18 cellular contexts compared by ENCODE assay signal in the genomic region with DNA sequence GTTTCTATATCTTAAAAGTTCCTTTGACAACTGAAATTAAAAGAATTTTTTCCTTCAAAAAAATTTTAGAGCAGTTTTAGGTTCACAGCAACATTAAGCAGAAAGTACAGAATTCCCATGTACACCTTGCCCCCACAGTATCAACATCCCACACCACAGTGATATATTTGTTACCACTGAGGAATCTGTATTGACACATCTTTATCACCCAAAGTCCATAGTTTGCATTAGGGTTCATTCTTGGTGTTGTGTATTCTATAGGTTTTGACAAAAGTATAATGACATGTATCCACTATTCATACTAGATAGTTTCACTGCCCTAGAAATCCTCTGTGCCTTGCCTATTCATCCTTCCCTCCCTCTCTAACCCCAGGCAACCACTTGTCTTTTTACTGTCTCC. TPM values are rescaled to one million over a fixed set of nuclear protein-coding genes. Genes with fewer than 3 reads are reported as not detected.
DNase-seq lines count a peak whose midpoint lies in the region; TF ChIP-seq lines count a peak whose summit lies in the region.
"Had no signal": no experiment of that assay in that cellular context is flagged by ENCODE, and none has a peak within 500 bp of the region (broad histone marks: within the 10 kb centered on the region; RNA-seq: fewer than 3 reads in every experiment).

No MANE protein-coding gene starts in this region.

- H3K36me3 Mint-ChIP-seq in dendritic cell treated with granulocyte-macrophage colony-stimulating factor and Interleukin-4, amounts not matched to agents 40 ng/mL and 50 ng/mL, for 4 days (ENCODE audit: low read depth): peaks cover 31% of the 10 kb centered on the region
- H3K36me3 Mint-ChIP-seq in type B pancreatic cell: no peaks in the 10 kb centered on the region
- no peaks in the 10 kb centered on the region for H3K36me3 Mint-ChIP-seq in CD8-positive, alpha-beta memory T cell

- peaks cover 57% of the 10 kb centered on the region for H3K4me1 ChIP-seq in cardiac muscle cell (ENCODE audit: low read depth)
- H3K4me1 ChIP-seq in parathyroid adenoma: peaks cover 34% of the 10 kb centered on the region
- H3K4me1 ChIP-seq in CD8-positive, alpha-beta memory T cell (ENCODE audit: insufficient read depth, low read length): peaks cover 25% of the 10 kb centered on the region

- in situ Hi-C loops in GM13977 (cut with MboI; ENCODE audit: low pct_unique_long_range_greater_than_20kb, low sequenced_read_pairs, unreplicated experiment): no loop called here

- POLR2A ChIA-PET in CD8-positive, alpha-beta memory T cell (lab: Charles Lee): no interaction called here

- H2AFZ ChIP-seq in parathyroid adenoma: no peak overlapping the region

- H3K4me2 ChIP-seq in parathyroid adenoma (ENCODE audit: low read length): no peak overlapping the region
- H3K4me2 ChIP-seq: SK-N-SH had no signal

- peaks cover 82% of the 10 kb centered on the region for H3K4me1 Mint-ChIP-seq in dendritic cell treated with granulocyte-macrophage colony-stimulating factor and Interleukin-4, amounts not matched to agents 40 ng/mL and 50 ng/mL, for 4 days (ENCODE audit: low read depth)
- peaks cover 58% of the 10 kb centered on the region for H3K4me1 Mint-ChIP-seq in type B pancreatic cell (ENCODE audit: unreplicated experiment)
- H3K4me1 Mint-ChIP-seq in CD8-positive, alpha-beta memory T cell: peaks cover 32 to 40% (median 34%) of the 10 kb centered on the region in 3 donors

- no peak overlapping the region for H3K4me3 Mint-ChIP-seq in dendritic cell treated with granulocyte-macrophage colony-stimulating factor and Interleukin-4, amounts not matched to agents 40 ng/mL and 50 ng/mL, for 4 days
- no peak overlapping the region for H3K4me3 Mint-ChIP-seq in type B pancreatic cell
- no peak overlapping the region for H3K4me3 Mint-ChIP-seq in CD8-positive, alpha-beta memory T cell
- H3K4me3 Mint-ChIP-seq: activated CD4-positive, alpha-beta memory T cell treated with anti-CD3 and anti-CD28 coated beads, Interleukin-2, amount 10 ng/mL, durations not matched to agents 7 days and 5 days; B cell; central memory CD8-positive, alpha-beta T cell had no signal

- no peak overlapping the region for H3K9ac ChIP-seq in parathyroid adenoma

- DNase-seq in cardiac muscle cell (ENCODE audit: low read depth in 1 of 2, low spot score in 1 of 2) (no peak), cardiac septum (ENCODE audit: low spot score) (no peak), type B pancreatic cell (ENCODE audit: extremely low spot score, unreplicated experiment) (no peak), GM13977 (ENCODE audit: low spot score) (no peak), anterior cingulate cortex (lab: John Stamatoyannopoulos, UW) (no peak)
- no peak for DNase-seq in CD8-positive, alpha-beta memory T cell
- DNase-seq: activated CD4-positive, alpha-beta memory T cell treated with anti-CD3 and anti-CD28 coated beads, Interleukin-2, amount 10 ng/mL, durations not matched to agents 7 days and 5 days; COR-L47; foreskin fibroblast; Karpas-422; NCI-H187; occipital lobe; RPMI8226; SK-N-SH had no signal

- H3K4me3 ChIP-seq in cardiac muscle cell (no peak overlapping the region), parathyroid adenoma (ENCODE audit: low read depth, low read length) (no peak overlapping the region)
- H3K4me3 ChIP-seq in CD8-positive, alpha-beta memory T cell (ENCODE audit: low read length): no peak overlapping the region

- intact Hi-C loops in cardiac septum (cut with DNase I): no loop called here
- intact Hi-C loops in dendritic cell treated with granulocyte-macrophage colony-stimulating factor and Interleukin-4, amounts not matched to agents 40 ng/mL and 50 ng/mL, for 4 days (cut with micrococcal nuclease): no loop called here

- CTCF ChIA-PET in CD8-positive, alpha-beta memory T cell (lab: Charles Lee): no interaction called here

- TF ChIP-seq CTCF in cardiac muscle cell (IDR thresholded peaks at IDR 0.05; ENCODE audit: low read depth, low read length) (no peak), parathyroid adenoma (IDR thresholded peaks at IDR 0.05) (no peak), type B pancreatic cell (conservative IDR thresholded peaks at IDR 0.05) (no peak), GM13977 (IDR thresholded peaks at IDR 0.05; ENCODE audit: extremely low read depth, insufficient read depth, missing control alignments) (no peak)

- H3K36me3 ChIP-seq in cardiac muscle cell (no peaks in the 10 kb centered on the region), parathyroid adenoma (ENCODE audit: control insufficient read depth, insufficient read depth, low read length) (no peaks in the 10 kb centered on the region)
- H3K36me3 ChIP-seq in CD8-positive, alpha-beta memory T cell (ENCODE audit: insufficient read depth, low read length): no peaks in the 10 kb centered on the region

- H3K27ac Mint-ChIP-seq in dendritic cell treated with granulocyte-macrophage colony-stimulating factor and Interleukin-4, amounts not matched to agents 40 ng/mL and 50 ng/mL, for 4 days: peak overlapping the region; percentile 97
- H3K27ac Mint-ChIP-seq in type B pancreatic cell: peak overlapping the region; percentile 19
- peak overlapping the region in 1 of 8 donors; percentile 7 for H3K27ac Mint-ChIP-seq in CD8-positive, alpha-beta memory T cell
- H3K27ac Mint-ChIP-seq: activated CD4-positive, alpha-beta memory T cell treated with anti-CD3 and anti-CD28 coated beads, Interleukin-2, amount 10 ng/mL, durations not matched to agents 7 days and 5 days; B cell had no signal

- no peaks in the 10 kb centered on the region for H3K9me3 Mint-ChIP-seq in dendritic cell treated with granulocyte-macrophage colony-stimulating factor and Interleukin-4, amounts not matched to agents 40 ng/mL and 50 ng/mL, for 4 days
- H3K9me3 Mint-ChIP-seq in type B pancreatic cell: peaks cover 4% of the 10 kb centered on the region
- no peaks in the 10 kb centered on the region for H3K9me3 Mint-ChIP-seq in CD8-positive, alpha-beta memory T cell
- H3K9me3 Mint-ChIP-seq: activated CD4-positive, alpha-beta memory T cell treated with anti-CD3 and anti-CD28 coated beads, Interleukin-2, amount 10 ng/mL, durations not matched to agents 7 days and 5 days; central memory CD8-positive, alpha-beta T cell had no signal

- no peaks in the 10 kb centered on the region for H3K9me3 ChIP-seq in cardiac muscle cell (ENCODE audit: low read depth)
- H3K9me3 ChIP-seq in parathyroid adenoma (ENCODE audit: control insufficient read depth, low read length): no peaks in the 10 kb centered on the region
- H3K9me3 ChIP-seq in CD8-positive, alpha-beta memory T cell (ENCODE audit: low read length): no peaks in the 10 kb centered on the region
- H3K9me3 ChIP-seq: SK-N-SH had no signal

- no peaks in the 10 kb centered on the region for H3K27me3 ChIP-seq in cardiac muscle cell
- no peaks in the 10 kb centered on the region for H3K27me3 ChIP-seq in parathyroid adenoma (ENCODE audit: control insufficient read depth, insufficient read depth, low read length)
- no peaks in the 10 kb centered on the region for H3K27me3 ChIP-seq in CD8-positive, alpha-beta memory T cell (ENCODE audit: insufficient read depth, low read length, poor library complexity, severe bottlenecking)

- no peaks in the 10 kb centered on the region for H3K27me3 Mint-ChIP-seq in dendritic cell treated with granulocyte-macrophage colony-stimulating factor and Interleukin-4, amounts not matched to agents 40 ng/mL and 50 ng/mL, for 4 days
- H3K27me3 Mint-ChIP-seq in type B pancreatic cell: no peaks in the 10 kb centered on the region
- H3K27me3 Mint-ChIP-seq in CD8-positive, alpha-beta memory T cell: no peaks in the 10 kb centered on the region
- H3K27me3 Mint-ChIP-seq: activated CD4-positive, alpha-beta memory T cell treated with anti-CD3 and anti-CD28 coated beads, Interleukin-2, amount 10 ng/mL, durations not matched to agents 7 days and 5 days; central memory CD8-positive, alpha-beta T cell had no signal

- H3K79me2 ChIP-seq in parathyroid adenoma: peaks cover 5% of the 10 kb centered on the region

- H3K27ac ChIP-seq in cardiac muscle cell (peak overlapping the region; percentile 99), parathyroid adenoma (peak overlapping the region; percentile 53)
- no peak overlapping the region for H3K27ac ChIP-seq in CD8-positive, alpha-beta memory T cell (ENCODE audit: low read depth, low read length)

RNA-seq across cellular contexts. Expression of gene FNIP2, which starts 43.7 kb away (rescaled TPM):
- total RNA-seq in cardiac muscle cell: 45.1 and 74.4 TPM in 2 replicates
- polyA plus RNA-seq in cardiac muscle cell: 29.9 and 60.1 TPM in 2 replicates
- 38.5 TPM for total RNA-seq in cardiac septum
- 31.0 and 36.5 TPM in 2 replicates for total RNA-seq in type B pancreatic cell (ENCODE audit: low replicate concordance)
- total RNA-seq in CD8-positive, alpha-beta memory T cell: 10 to 100 TPM; 11.7 to 13.3 TPM
- 5.1 TPM for polyA plus RNA-seq in CD8-positive, alpha-beta memory T cell
